ENCODE assay signal across 8 cellular contexts in the genomic region with DNA sequence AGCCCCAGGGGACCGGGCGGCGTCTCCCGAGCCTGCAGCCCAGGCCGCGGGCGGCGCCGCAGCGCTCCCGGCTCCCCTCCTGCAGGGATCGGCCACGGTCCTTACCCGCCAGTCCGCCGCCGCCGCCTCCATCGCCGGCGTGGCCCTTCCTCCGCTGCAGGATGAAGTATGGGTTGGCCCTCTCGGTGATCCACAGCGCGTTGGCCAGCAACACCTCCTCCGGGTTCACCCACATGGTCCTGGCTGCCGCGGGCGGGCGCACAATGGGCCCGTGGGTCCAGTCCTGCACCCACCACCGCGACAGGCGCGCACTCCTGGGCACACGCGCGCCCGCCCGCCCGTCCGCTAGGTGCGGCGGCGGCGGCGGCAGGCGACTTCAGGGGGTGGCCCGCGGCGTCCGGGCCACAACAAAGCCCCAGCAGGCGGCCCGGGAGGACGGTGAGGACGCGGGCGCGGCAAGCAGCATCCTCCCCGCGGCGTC. TPM values are rescaled to one million over a fixed set of nuclear protein-coding genes. Genes with fewer than 3 reads are reported as not detected.
DNase-seq lines count a peak whose midpoint lies in the region; ATAC-seq and TF ChIP-seq lines count a peak whose summit lies in the region.

No MANE protein-coding gene starts in this region.

- peaks cover 50% of the 10 kb centered on the region for H3K79me2 ChIP-seq in mammary epithelial cell (ENCODE audit: insufficient read depth, low read length)

- H3K4me2 ChIP-seq in mammary epithelial cell (ENCODE audit: insufficient read depth, low read depth, low read length) = peak overlapping the region; percentile 96
- peak overlapping the region; percentile 90 for H3K4me2 ChIP-seq in skeletal muscle satellite cell (ENCODE audit: low read length)

- peak overlapping the region; percentile 79 for H3K27ac ChIP-seq in mammary epithelial cell (ENCODE audit: insufficient read depth, low read depth, low read length)

- BruUV-seq in mammary epithelial cell (replicated peaks; lab: Mats Ljungman, UMichigan) = no TSS peak

- CTCF ChIA-PET in mammary epithelial cell (lab: Charles Lee; ENCODE audit: low non-redundant PET) = no interaction called here

- intact Hi-C loops in mammary epithelial cell (cut with micrococcal nuclease) = loop anchor here (1.0 to 5.0 kb wide), 5 partner anchors 13 to 119 kb away; no protein-coding TSS in a partner anchor

- WGBS in mammary epithelial cell (ENCODE audit: low coverage, missing lambda C conversion rate) = 9% methylated on average over 19 of the region's 62 CpGs

- H3K4me3 ChIP-seq in mammary epithelial cell (replicated peaks in 1 of 3; ENCODE audit: insufficient read depth in 1 of 3, low read depth in 2 of 3, low read length in 3 of 3) = peak overlapping the region; percentile 72 to 87 (median 81)
- H3K4me3 ChIP-seq in skeletal muscle satellite cell (ENCODE audit: low read length) = peak overlapping the region; percentile 92

- dilution Hi-C loops in mammary epithelial cell (cut with HindIII; ENCODE audit: low sequenced_read_pairs) = no loop called here

- TF ChIP-seq CTCF in GM12873 (IDR thresholded peaks at IDR 0.05; ENCODE audit: insufficient read depth, low read depth, low read length, missing control alignments) (peak; percentile 5), mammary epithelial cell (conservative IDR thresholded peaks at IDR 0.05 in 1 of 2, IDR thresholded peaks at IDR 0.05 in 1 of 2; ENCODE audit: extremely low read depth in 1 of 2, insufficient read depth in 1 of 2, low read depth in 1 of 2, low read length in 2 of 2) (no peak)

- peak; percentile 48 for DNase-seq in AG08395 (ENCODE audit: low spot score)
- DNase-seq in NCI-H69 (lab: John Stamatoyannopoulos, UW) = peak; percentile 78
- DNase-seq in mammary epithelial cell = peak; percentile 53
- DNase-seq in inferior parietal cortex (ENCODE audit: extremely low spot score) = peak; percentile 30
- no peak for DNase-seq in T-helper 9 cell

- H3K36me3 ChIP-seq in mammary epithelial cell (ENCODE audit: insufficient read depth, low read length) (no peaks in the 10 kb centered on the region), skeletal muscle satellite cell (ENCODE audit: insufficient read depth, low read length) (no peaks in the 10 kb centered on the region)

- in situ Hi-C loops in mammary epithelial cell (cut with MboI; ENCODE audit: low sequenced_read_pairs in 2 of 2) = no loop called here

- peak overlapping the region; percentile 96 for H2AFZ ChIP-seq in mammary epithelial cell (ENCODE audit: low read depth, low read length)

- peak; percentile 62 for ATAC-seq in HG02678 (IDR thresholded peaks at IDR 0.05; ENCODE audit: unreplicated experiment)

- H3K4me1 ChIP-seq in mammary epithelial cell (ENCODE audit: insufficient read depth, low read length) = peaks cover 5% of the 10 kb centered on the region
- peaks cover 7% of the 10 kb centered on the region for H3K4me1 ChIP-seq in skeletal muscle satellite cell (ENCODE audit: control insufficient read depth, insufficient read depth, low read length)

- H3K27me3 ChIP-seq in mammary epithelial cell (ENCODE audit: insufficient read depth, low read length) = no peaks in the 10 kb centered on the region
- H3K27me3 ChIP-seq in skeletal muscle satellite cell (ENCODE audit: control insufficient read depth, insufficient read depth, low read length) = no peaks in the 10 kb centered on the region

- H4K20me1 ChIP-seq in mammary epithelial cell (ENCODE audit: insufficient read depth, low read length) = peaks cover 3% of the 10 kb centered on the region

- H3K9ac ChIP-seq in mammary epithelial cell (ENCODE audit: insufficient read depth, low read length) = peak overlapping the region; percentile 66
- H3K9ac ChIP-seq in skeletal muscle satellite cell (ENCODE audit: low read depth, low read length) = peak overlapping the region; percentile 87

- no peaks in the 10 kb centered on the region for H3K9me3 ChIP-seq in mammary epithelial cell (replicated peaks; ENCODE audit: insufficient read depth, low read length)
- H3K9me3 ChIP-seq in skeletal muscle satellite cell (replicated peaks; ENCODE audit: low read length) = no peaks in the 10 kb centered on the region

RNA-seq across cellular contexts. Expression of a gene that starts 0.3 kb away (rescaled TPM):
- 10 to 100 TPM; 23.5 to 42.8 TPM for total RNA-seq in mammary epithelial cell
- 12.8 TPM for polyA plus RNA-seq in mammary epithelial cell
- polyA minus RNA-seq in mammary epithelial cell = 27.8 TPM
- 28.0 and 28.1 TPM in 2 replicates for total RNA-seq in skeletal muscle satellite cell (2012; rRNA removed)
